Comparison of ENCODE assay signal across 29 cellular contexts in the genomic region with DNA sequence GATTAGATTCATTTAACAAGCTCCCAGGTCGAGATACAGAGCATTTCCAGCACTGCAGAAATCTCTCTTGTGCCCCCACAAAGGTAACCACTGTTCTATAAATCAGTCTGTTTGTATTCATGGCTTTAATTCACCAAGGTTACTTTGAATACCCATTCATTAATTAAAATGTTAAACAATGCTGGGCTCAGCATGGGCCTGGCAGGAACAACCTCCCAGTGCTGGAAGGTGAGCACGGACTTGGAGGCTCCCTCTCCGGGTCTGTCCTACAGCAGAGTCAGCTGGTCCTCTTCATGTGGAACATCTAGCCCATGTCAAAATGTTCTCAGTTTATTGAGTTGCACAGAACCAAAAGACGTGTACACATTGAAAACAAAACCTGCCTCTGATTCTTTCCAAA. TPM values are rescaled to one million over a fixed set of nuclear protein-coding genes. Genes with fewer than 3 reads are reported as not detected.
"Had no signal": no experiment of that assay in that cellular context is flagged by ENCODE, and none has a peak within 500 bp of the region (broad histone marks: within the 10 kb centered on the region; RNA-seq: fewer than 3 reads in every experiment).

No MANE protein-coding gene starts in this region.

- H3K27me3 Mint-ChIP-seq: activated T-cell treated with anti-CD3 and anti-CD28 coated beads, Interleukin-2, amount 50 U/mL, for 24 hours had no signal

- H3K9me3 Mint-ChIP-seq: activated CD4-positive, alpha-beta memory T cell treated with anti-CD3 and anti-CD28 coated beads, Interleukin-2, amount 10 ng/mL, durations not matched to agents 7 days and 5 days; activated naive CD4-positive, alpha-beta T cell treated with anti-CD3 and anti-CD28 coated beads, Interleukin-2, amount 50 U/mL, for 24 hours; activated T-cell treated with anti-CD3 and anti-CD28 coated beads, Interleukin-2, amount 50 U/mL, for 24 hours; activated T-helper 1 cell treated with anti-CD3 and anti-CD28 coated beads, Interleukin-12 subunit alpha, Interleukin-12 subunit beta, Interleukin-2, Interleukin-4 antibody, amounts not matched to agents 30 ng/mL and 10 ng/mL and 1 ng/mL, durations not matched to agents 14 hours and 24 hours and 36 hours had no signal

- H3K9ac ChIP-seq: SK-N-SH had no signal

- H3K36me3 ChIP-seq: breast epithelium, Peyer's patch, SJCRH30 had no signal

- H3K27ac ChIP-seq: breast epithelium, Peyer's patch, RWPE1, SJCRH30, VCaP had no signal

- H3K36me3 Mint-ChIP-seq: activated naive CD4-positive, alpha-beta T cell treated with anti-CD3 and anti-CD28 coated beads, Interleukin-2, amount 50 U/mL, for 24 hours had no signal

- H3K4me2 ChIP-seq: SK-N-SH had no signal

- H3K9me3 ChIP-seq: breast epithelium, Peyer's patch, SJCRH30, SK-N-SH had no signal

- ATAC-seq: activated CD4-positive, alpha-beta T cell treated with anti-CD3 and anti-CD28 coated beads for 36 hours had no signal

- H3K4me1 ChIP-seq: breast epithelium, Peyer's patch, SJCRH30 had no signal

- H3K4me3 ChIP-seq: breast epithelium, Peyer's patch, SJCRH30 had no signal

- H3K4me3 Mint-ChIP-seq: activated CD4-positive, alpha-beta memory T cell treated with anti-CD3 and anti-CD28 coated beads, Interleukin-2, amount 10 ng/mL, durations not matched to agents 7 days and 5 days; activated CD4-positive, alpha-beta T cell treated with anti-CD3 and anti-CD28 coated beads for 36 hours; activated naive CD4-positive, alpha-beta T cell treated with anti-CD3 and anti-CD28 coated beads, Interleukin-2, amount 50 U/mL, for 24 hours; activated T-cell treated with anti-CD3 and anti-CD28 coated beads, Interleukin-2, amount 50 U/mL, for 24 hours; activated T-helper 1 cell treated with anti-CD3 and anti-CD28 coated beads, Interleukin-12 subunit alpha, Interleukin-12 subunit beta, Interleukin-2, Interleukin-4 antibody, amounts not matched to agents 30 ng/mL and 10 ng/mL and 1 ng/mL, durations not matched to agents 14 hours and 24 hours and 36 hours had no signal

- H3K27me3 ChIP-seq: breast epithelium, Peyer's patch had no signal

- DNase-seq: activated CD4-positive, alpha-beta memory T cell treated with anti-CD3 and anti-CD28 coated beads, Interleukin-2, amount 10 ng/mL, durations not matched to agents 7 days and 5 days; activated CD4-positive, alpha-beta T cell treated with anti-CD3 and anti-CD28 coated beads for 36 hours; activated CD4-positive, alpha-beta T cell treated with anti-CD3 and anti-CD28 coated beads, Interleukin-2, amount 50 U/mL, for 1 hour; activated effector memory CD4-positive, alpha-beta T cell treated with Interleukin-2 at 50 U/mL for 16 hours; activated naive CD4-positive, alpha-beta T cell; activated T-cell treated with anti-CD3 and anti-CD28 coated beads, Interleukin-2, amount 50 U/mL, for 24 hours; aorta; caudate nucleus; KG1; NCI-H1092; NCI-H1417; NCI-H1694; NCI-H2029; NCI-H2107; NCI-H2171 treated with DMSO at 0.1 percent for 48 hours; NCI-H226; Peyer's patch; Right ventricle myocardium superior; SJCRH30; SK-N-SH; T-helper 1 cell had no signal

- H3K4me1 Mint-ChIP-seq: activated CD4-positive, alpha-beta memory T cell treated with anti-CD3 and anti-CD28 coated beads, Interleukin-2, amount 10 ng/mL, durations not matched to agents 7 days and 5 days; activated CD4-positive, alpha-beta T cell treated with anti-CD3 and anti-CD28 coated beads for 36 hours; activated naive CD4-positive, alpha-beta T cell treated with anti-CD3 and anti-CD28 coated beads, Interleukin-2, amount 50 U/mL, for 24 hours had no signal

- H3K27ac Mint-ChIP-seq: activated CD4-positive, alpha-beta memory T cell treated with anti-CD3 and anti-CD28 coated beads, Interleukin-2, amount 10 ng/mL, durations not matched to agents 7 days and 5 days; activated CD4-positive, alpha-beta T cell treated with anti-CD3 and anti-CD28 coated beads for 36 hours; activated naive CD4-positive, alpha-beta T cell treated with anti-CD3 and anti-CD28 coated beads, Interleukin-2, amount 50 U/mL, for 24 hours; activated T-cell treated with anti-CD3 and anti-CD28 coated beads, Interleukin-2, amount 50 U/mL, for 24 hours; activated T-helper 1 cell treated with anti-CD3 and anti-CD28 coated beads, Interleukin-12 subunit alpha, Interleukin-12 subunit beta, Interleukin-2, Interleukin-4 antibody, amounts not matched to agents 30 ng/mL and 10 ng/mL and 1 ng/mL, durations not matched to agents 14 hours and 24 hours and 36 hours had no signal

RNA-seq across cellular contexts. Expression of a gene that starts 15.6 kb away (rescaled TPM):
- total RNA-seq: activated CD4-positive, alpha-beta memory T cell treated with anti-CD3 and anti-CD28 coated beads, Interleukin-2, amount 10 ng/mL, durations not matched to agents 7 days and 5 days; activated CD4-positive, alpha-beta T cell treated with anti-CD3 and anti-CD28 coated beads for 36 hours; activated T-helper 1 cell treated with anti-CD3 and anti-CD28 coated beads, Interleukin-12 subunit alpha, Interleukin-12 subunit beta, Interleukin-2, Interleukin-4 antibody, amounts not matched to agents 30 ng/mL and 10 ng/mL and 1 ng/mL, durations not matched to agents 14 hours and 24 hours and 36 hours; aorta; breast epithelium; LHCN-M2; M059J; Peyer's patch; Right ventricle myocardium superior; T-helper 2 cell treated with Interferon-gamma antibody and Interleukin-4, amounts not matched to agents 100 ng/mL and 5 ng/mL, for 36 hours had no signal
- polyA plus RNA-seq: aorta had no signal
